ENCODE assay signal across 8 cellular contexts in genomic region chr14:100384819-100385813, GRCh38. TPM values are rescaled to one million over a fixed set of nuclear protein-coding genes. Genes with fewer than 3 reads are reported as not detected.
DNase-seq lines count a peak whose midpoint lies in the region; ATAC-seq and TF ChIP-seq lines count a peak whose summit lies in the region.

No MANE protein-coding gene starts in this region.

- intact Hi-C loops in activated T-helper 1 cell treated with anti-CD3 and anti-CD28 coated beads, Interleukin-12 subunit alpha, Interleukin-12 subunit beta, Interleukin-2, Interleukin-4 antibody, amounts not matched to agents 30 ng/mL and 10 ng/mL and 1 ng/mL, durations not matched to agents 14 hours and 24 hours and 36 hours (cut with micrococcal nuclease) = loop anchor here (5.0 kb wide), 1 partner anchor 1242 kb away; no protein-coding TSS in a partner anchor

- in situ Hi-C loops in KBM-7 (cut with MboI; ENCODE audit: low pct_unique_long_range_greater_than_20kb, low sequenced_read_pairs) = loop anchor here (25.0 kb wide), 2 partner anchors 252 to 502 kb away; no protein-coding TSS in a partner anchor

- no peak for ATAC-seq in HG02763 (IDR thresholded peaks at IDR 0.05; ENCODE audit: unreplicated experiment)
- ATAC-seq in stimulated activated effector memory CD8-positive, alpha-beta T cell treated with anti-CD3 and anti-CD28 coated beads, Interleukin-12 subunit alpha, Interleukin-12 subunit beta, amount 100 ng/mL, for 72 hours = no peak
- ATAC-seq in HG02840 (IDR thresholded peaks at IDR 0.05; ENCODE audit: low FRiP score, unreplicated experiment) = no peak

- TF ChIP-seq CTCF in BJ (IDR thresholded peaks at IDR 0.05; ENCODE audit: insufficient read depth, low read depth, low read length) = peak; percentile 50

- POLR2A ChIA-PET in BJ (lab: Charles Lee) = interaction anchor here (0.6 kb wide), 1 partner anchor 261 kb away, joined by 3 read pairs; no protein-coding TSS in a partner anchor
- POLR2A ChIA-PET in CD8-positive, alpha-beta memory T cell (lab: Charles Lee) = interaction anchor here (1.0 to 1.8 kb wide), 2 partner anchors 161 to 260 kb away, joined by 3 to 5 read pairs; no protein-coding TSS in a partner anchor

- no peaks in the 10 kb centered on the region for H3K27me3 Mint-ChIP-seq in activated T-helper 1 cell treated with anti-CD3 and anti-CD28 coated beads, Interleukin-12 subunit alpha, Interleukin-12 subunit beta, Interleukin-2, Interleukin-4 antibody, amounts not matched to agents 30 ng/mL and 10 ng/mL and 1 ng/mL, durations not matched to agents 14 hours and 24 hours and 36 hours (ENCODE audit: insufficient read depth)
- H3K27me3 Mint-ChIP-seq in CD8-positive, alpha-beta memory T cell = no peaks in the 10 kb centered on the region

- H3K9me3 Mint-ChIP-seq in activated T-helper 1 cell treated with anti-CD3 and anti-CD28 coated beads, Interleukin-12 subunit alpha, Interleukin-12 subunit beta, Interleukin-2, Interleukin-4 antibody, amounts not matched to agents 30 ng/mL and 10 ng/mL and 1 ng/mL, durations not matched to agents 14 hours and 24 hours and 36 hours = no peaks in the 10 kb centered on the region
- no peaks in the 10 kb centered on the region for H3K9me3 Mint-ChIP-seq in CD8-positive, alpha-beta memory T cell
- H3K9me3 Mint-ChIP-seq in stimulated activated effector memory CD8-positive, alpha-beta T cell treated with anti-CD3 and anti-CD28 coated beads, Interleukin-12 subunit alpha, Interleukin-12 subunit beta, amount 100 ng/mL, for 72 hours = no peaks in the 10 kb centered on the region

- H3K4me3 Mint-ChIP-seq in activated T-helper 1 cell treated with anti-CD3 and anti-CD28 coated beads, Interleukin-12 subunit alpha, Interleukin-12 subunit beta, Interleukin-2, Interleukin-4 antibody, amounts not matched to agents 30 ng/mL and 10 ng/mL and 1 ng/mL, durations not matched to agents 14 hours and 24 hours and 36 hours = no peak overlapping the region
- H3K4me3 Mint-ChIP-seq in CD8-positive, alpha-beta memory T cell = no peak overlapping the region
- H3K4me3 Mint-ChIP-seq in stimulated activated effector memory CD8-positive, alpha-beta T cell treated with anti-CD3 and anti-CD28 coated beads, Interleukin-12 subunit alpha, Interleukin-12 subunit beta, amount 100 ng/mL, for 72 hours = no peak overlapping the region

- no peaks in the 10 kb centered on the region for H3K27me3 ChIP-seq in BJ (ENCODE audit: control insufficient read depth, insufficient read depth, low read length)
- H3K27me3 ChIP-seq in CD8-positive, alpha-beta memory T cell (ENCODE audit: insufficient read depth, low read length, poor library complexity, severe bottlenecking) = no peaks in the 10 kb centered on the region

- peaks cover 24% of the 10 kb centered on the region for H3K4me1 Mint-ChIP-seq in activated T-helper 1 cell treated with anti-CD3 and anti-CD28 coated beads, Interleukin-12 subunit alpha, Interleukin-12 subunit beta, Interleukin-2, Interleukin-4 antibody, amounts not matched to agents 30 ng/mL and 10 ng/mL and 1 ng/mL, durations not matched to agents 14 hours and 24 hours and 36 hours (ENCODE audit: low read depth)
- H3K4me1 Mint-ChIP-seq in CD8-positive, alpha-beta memory T cell = peaks cover 8 to 15% (median 15%) of the 10 kb centered on the region in 3 donors
- peaks cover 11% of the 10 kb centered on the region for H3K4me1 Mint-ChIP-seq in stimulated activated effector memory CD8-positive, alpha-beta T cell treated with anti-CD3 and anti-CD28 coated beads, Interleukin-12 subunit alpha, Interleukin-12 subunit beta, amount 100 ng/mL, for 72 hours

- H3K36me3 Mint-ChIP-seq in activated T-helper 1 cell treated with anti-CD3 and anti-CD28 coated beads, Interleukin-12 subunit alpha, Interleukin-12 subunit beta, Interleukin-2, Interleukin-4 antibody, amounts not matched to agents 30 ng/mL and 10 ng/mL and 1 ng/mL, durations not matched to agents 14 hours and 24 hours and 36 hours (ENCODE audit: low read depth) = peaks cover 3% of the 10 kb centered on the region
- H3K36me3 Mint-ChIP-seq in CD8-positive, alpha-beta memory T cell = peaks cover 0 to 33% (median 5%) of the 10 kb centered on the region in 3 donors
- H3K36me3 Mint-ChIP-seq in stimulated activated effector memory CD8-positive, alpha-beta T cell treated with anti-CD3 and anti-CD28 coated beads, Interleukin-12 subunit alpha, Interleukin-12 subunit beta, amount 100 ng/mL, for 72 hours = no peaks in the 10 kb centered on the region

- no peak overlapping the region for H3K4me3 ChIP-seq in BJ (ENCODE audit: low read depth, low read length)
- H3K4me3 ChIP-seq in CD8-positive, alpha-beta memory T cell (ENCODE audit: low read length) = no peak overlapping the region

- CTCF ChIA-PET in BJ (lab: Yijun Ruan, JAX) = interaction anchor here (0.6 to 10.1 kb wide), 45 partner anchors 7 to 1283 kb away, joined by 3 to 123 read pairs (median 4); partner anchors contain the start of gene WDR25
- CTCF ChIA-PET in CD8-positive, alpha-beta memory T cell (lab: Charles Lee) = interaction anchor here (0.7 to 8.6 kb wide), 13 partner anchors 8 to 273 kb away, joined by 3 to 136 read pairs (median 5); no protein-coding TSS in a partner anchor

- no peaks in the 10 kb centered on the region for H3K9me3 ChIP-seq in CD8-positive, alpha-beta memory T cell (ENCODE audit: low read length)

- H3K27ac Mint-ChIP-seq in activated T-helper 1 cell treated with anti-CD3 and anti-CD28 coated beads, Interleukin-12 subunit alpha, Interleukin-12 subunit beta, Interleukin-2, Interleukin-4 antibody, amounts not matched to agents 30 ng/mL and 10 ng/mL and 1 ng/mL, durations not matched to agents 14 hours and 24 hours and 36 hours = peak overlapping the region; percentile 23
- H3K27ac Mint-ChIP-seq in CD8-positive, alpha-beta memory T cell = peak overlapping the region in 1 of 8 donors; percentile 40
- no peak overlapping the region for H3K27ac Mint-ChIP-seq in stimulated activated effector memory CD8-positive, alpha-beta T cell treated with anti-CD3 and anti-CD28 coated beads, Interleukin-12 subunit alpha, Interleukin-12 subunit beta, amount 100 ng/mL, for 72 hours

- H3K36me3 ChIP-seq in BJ (ENCODE audit: control insufficient read depth, insufficient read depth, low read length) = peaks cover 5% of the 10 kb centered on the region
- H3K36me3 ChIP-seq in CD8-positive, alpha-beta memory T cell (ENCODE audit: insufficient read depth, low read length) = peaks cover 8% of the 10 kb centered on the region

- DNase-seq in BJ (ENCODE audit: low read depth) (no peak), KBM-7 (peak; percentile 44), iris pigment epithelial cell (ENCODE audit: low read depth) (peak; percentile 81)
- no peak for DNase-seq in activated T-helper 1 cell treated with anti-CD3 and anti-CD28 coated beads, Interleukin-12 subunit alpha, Interleukin-12 subunit beta, Interleukin-2, Interleukin-4 antibody, amounts not matched to agents 30 ng/mL and 10 ng/mL and 1 ng/mL, durations not matched to agents 14 hours and 24 hours and 36 hours (ENCODE audit: low spot score)
- no peak for DNase-seq in CD8-positive, alpha-beta memory T cell
- DNase-seq in stimulated activated effector memory CD8-positive, alpha-beta T cell treated with anti-CD3 and anti-CD28 coated beads, Interleukin-12 subunit alpha, Interleukin-12 subunit beta, amount 100 ng/mL, for 72 hours (ENCODE audit: low spot score in 2 of 2) = no peak

- no peak overlapping the region for H3K27ac ChIP-seq in CD8-positive, alpha-beta memory T cell (ENCODE audit: low read depth, low read length)

- H3K4me1 ChIP-seq in CD8-positive, alpha-beta memory T cell (ENCODE audit: insufficient read depth, low read length) = peaks cover 15% of the 10 kb centered on the region

RNA-seq across cellular contexts. Expression of gene WDR25, which starts 8.8 kb away (rescaled TPM):
- 18.2 and 27.4 TPM in 2 replicates for polyA plus RNA-seq in BJ (2011; rRNA removed)
- 13.3 and 18.8 TPM in 2 replicates for polyA minus RNA-seq in BJ (2011; rRNA and poly(A)+ RNA removed)
- 7.4 and 9.5 TPM in 2 replicates for total RNA-seq in activated T-helper 1 cell treated with anti-CD3 and anti-CD28 coated beads, Interleukin-12 subunit alpha, Interleukin-12 subunit beta, Interleukin-2, Interleukin-4 antibody, amounts not matched to agents 30 ng/mL and 10 ng/mL and 1 ng/mL, durations not matched to agents 14 hours and 24 hours and 36 hours
- 1 to 10 TPM; 7.8 to 9.1 TPM for total RNA-seq in CD8-positive, alpha-beta memory T cell
- 10.4 TPM for polyA plus RNA-seq in CD8-positive, alpha-beta memory T cell

Comparison
In these comparisons a context has a peak if more than half of its experiments do, and no peak if none do; other contexts are left out.
1. DNase-seq: peak in KBM-7 (single experiment) and iris pigment epithelial cell (single experiment); none in BJ (single experiment), activated T-helper 1 cell treated with anti-CD3 and anti-CD28 coated beads, Interleukin-12 subunit alpha, Interleukin-12 subunit beta, Interleukin-2, Interleukin-4 antibody, amounts not matched to agents 30 ng/mL and 10 ng/mL and 1 ng/mL, durations not matched to agents 14 hours and 24 hours and 36 hours (single experiment), CD8-positive, alpha-beta memory T cell (0 of 5) and stimulated activated effector memory CD8-positive, alpha-beta T cell treated with anti-CD3 and anti-CD28 coated beads, Interleukin-12 subunit alpha, Interleukin-12 subunit beta, amount 100 ng/mL, for 72 hours (0 of 2).